In genomic region chr13:44432595-44432994, GRCh38 we compare ENCODE assay signal across 1 cellular context.
TF ChIP-seq lines count a peak whose summit lies in the region.

No MANE protein-coding gene starts in this region.

TF ChIP-seq in IMR-90, 13 proteins besides CTCF, POLR2A, EP300 and RAD21 (continued from another document):
- TF ChIP-seq, protein P1, sequence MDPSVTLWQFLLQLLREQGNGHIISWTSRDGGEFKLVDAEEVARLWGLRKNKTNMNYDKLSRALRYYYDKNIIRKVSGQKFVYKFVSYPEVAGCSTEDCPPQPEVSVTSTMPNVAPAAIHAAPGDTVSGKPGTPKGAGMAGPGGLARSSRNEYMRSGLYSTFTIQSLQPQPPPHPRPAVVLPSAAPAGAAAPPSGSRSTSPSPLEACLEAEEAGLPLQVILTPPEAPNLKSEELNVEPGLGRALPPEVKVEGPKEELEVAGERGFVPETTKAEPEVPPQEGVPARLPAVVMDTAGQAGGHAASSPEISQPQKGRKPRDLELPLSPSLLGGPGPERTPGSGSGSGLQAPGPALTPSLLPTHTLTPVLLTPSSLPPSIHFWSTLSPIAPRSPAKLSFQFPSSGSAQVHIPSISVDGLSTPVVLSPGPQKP (IDR thresholded peaks at IDR 0.05; ENCODE audit: borderline replicate concordance, low read depth, low read length): no peak
- TF ChIP-seq MXI1 (IDR thresholded peaks at IDR 0.05; ENCODE audit: borderline replicate concordance, low read depth, low read length): no peak
